19 cellular contexts compared by ENCODE assay signal in the genomic region with DNA sequence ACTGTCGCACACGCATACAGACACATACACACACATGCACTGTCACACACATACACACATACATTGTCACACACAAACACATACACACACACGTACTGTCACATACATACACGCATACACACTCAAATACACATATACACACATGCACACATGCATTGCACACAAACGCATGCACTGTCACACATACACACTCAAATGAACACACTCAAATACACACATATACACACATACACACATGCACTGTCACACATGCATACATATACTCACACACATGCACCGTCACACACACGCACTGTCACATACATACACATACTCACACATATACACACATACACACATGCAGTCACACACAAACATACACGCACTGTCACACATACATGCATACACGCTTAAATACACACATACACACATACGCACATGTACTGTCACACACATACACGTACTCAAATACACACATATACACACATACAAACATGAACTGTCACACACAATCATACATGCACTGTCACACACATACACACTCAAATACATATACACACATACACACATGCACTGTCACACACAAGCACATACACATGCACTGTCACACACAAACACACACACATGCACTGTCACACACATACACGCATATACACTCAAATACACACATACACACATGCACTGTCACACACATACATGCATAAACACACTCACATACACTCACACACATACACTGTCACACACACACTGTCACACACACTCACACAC.
DNase-seq lines count a peak whose midpoint lies in the region; ATAC-seq, FAIRE-seq and TF ChIP-seq lines count a peak whose summit lies in the region.
"Had no signal": no experiment of that assay in that cellular context is flagged by ENCODE, and none has a peak within 500 bp of the region (broad histone marks: within the 10 kb centered on the region; RNA-seq: fewer than 3 reads in every experiment).

No MANE protein-coding gene starts in this region.

- H2BK120ac ChIP-seq in mesendoderm (ENCODE audit: low read depth, low read length): no peak overlapping the region

- H3K9me3 ChIP-seq in HepG2 (ENCODE audit: low read length) (no peaks in the 10 kb centered on the region), right lobe of liver (no peaks in the 10 kb centered on the region), GM12878 (replicated peaks; ENCODE audit: control insufficient read depth, insufficient read depth, low read length) (no peaks in the 10 kb centered on the region)
- H3K9me3 ChIP-seq: BLaER1, HAP-1 had no signal

- TF ChIP-seq POLR2A in HepG2 (IDR thresholded peaks at IDR 0.05; ENCODE audit: insufficient read depth in 1 of 2, low read depth in 2 of 2, low read length in 2 of 2) (no peak), right lobe of liver (IDR thresholded peaks at IDR 0.05) (no peak), GM12878 (IDR thresholded peaks at IDR 0.05; ENCODE audit: low read depth, low read length) (no peak)

- POLR2A ChIA-PET in HepG2 (lab: Yijun Ruan, JAX) (no interaction called here), GM12878 (lab: Charles Lee) (no interaction called here)

- H3K27me3 ChIP-seq in HepG2 (ENCODE audit: control insufficient read depth in 1 of 2, insufficient read depth in 2 of 2, low read length in 2 of 2) (no peaks in the 10 kb centered on the region), right lobe of liver (no peaks in the 10 kb centered on the region), GM12878 (replicated peaks in 1 of 2; ENCODE audit: control insufficient read depth in 2 of 2, insufficient read depth in 2 of 2, low read length in 1 of 2) (no peaks in the 10 kb centered on the region), mesendoderm (ENCODE audit: insufficient read depth, low read length, poor library complexity) (no peaks in the 10 kb centered on the region)
- H3K27me3 ChIP-seq: BLaER1 had no signal

- no peaks in the 10 kb centered on the region for H3K36me3 ChIP-seq in HepG2 (replicated peaks in 1 of 2; ENCODE audit: control insufficient read depth in 1 of 2, insufficient read depth in 2 of 2, low read length in 2 of 2)
- H3K36me3 ChIP-seq in right lobe of liver: no peaks in the 10 kb centered on the region
- H3K36me3 ChIP-seq in GM12878 (ENCODE audit: control insufficient read depth in 2 of 2, insufficient read depth in 2 of 2, low read length in 1 of 2): no peaks in the 10 kb centered on the region
- no peaks in the 10 kb centered on the region for H3K36me3 ChIP-seq in mesendoderm (ENCODE audit: control insufficient read depth, insufficient read depth, low read length)
- H3K36me3 ChIP-seq: BLaER1, HAP-1 had no signal

- no peak for DNase-seq in HepG2 (ENCODE audit: low spot score)
- DNase-seq in right lobe of liver: no peak
- DNase-seq in GM12878 (ENCODE audit: low read depth, low spot score): no peak
- no peak for DNase-seq in mesendoderm
- DNase-seq in urothelium cell line (ENCODE audit: low spot score): no peak
- no peak for DNase-seq in activated CD4-positive, alpha-beta T cell treated with anti-CD3 and anti-CD28 coated beads, Interleukin-2, amount 10 ng/mL, durations not matched to agents 24 days and 14 days
- DNase-seq: Calu3; CD8-positive, alpha-beta T cell; DMS79 treated with DMSO at 0.1 percent for 48 hours; GF-D8; HFFc6 had no signal

- no peak overlapping the region for H2BK15ac ChIP-seq in mesendoderm (replicated peaks; ENCODE audit: low read depth)

- H3K4me3 Mint-ChIP-seq in activated CD4-positive, alpha-beta T cell treated with anti-CD3 and anti-CD28 coated beads, Interleukin-2, amount 10 ng/mL, durations not matched to agents 24 days and 14 days: no peak overlapping the region
- H3K4me3 Mint-ChIP-seq: CD14-positive monocyte; CD8-positive, alpha-beta T cell; HFFc6 had no signal

- no peak overlapping the region for H3K4me3 ChIP-seq in HepG2 (replicated peaks in 1 of 3; ENCODE audit: insufficient read depth in 1 of 3, low read depth in 2 of 3, low read length in 3 of 3)
- no peak overlapping the region for H3K4me3 ChIP-seq in right lobe of liver
- no peak overlapping the region for H3K4me3 ChIP-seq in GM12878
- no peak overlapping the region for H3K4me3 ChIP-seq in mesendoderm (ENCODE audit: low read length)
- H3K4me3 ChIP-seq: BLaER1, HAP-1, K562 had no signal

- ATAC-seq in HepG2 (no peak), right lobe of liver (no peak), GM12878 (no peak), HG03025 (IDR thresholded peaks at IDR 0.05; ENCODE audit: low FRiP score, unreplicated experiment) (no peak), HG03045 (IDR thresholded peaks at IDR 0.05; ENCODE audit: unreplicated experiment) (no peak)
- ATAC-seq: CD8-positive, alpha-beta T cell; K562 had no signal

- H3K4me1 Mint-ChIP-seq in activated CD4-positive, alpha-beta T cell treated with anti-CD3 and anti-CD28 coated beads, Interleukin-2, amount 10 ng/mL, durations not matched to agents 24 days and 14 days: no peaks in the 10 kb centered on the region
- H3K4me1 Mint-ChIP-seq: CD14-positive monocyte had no signal

- H4K20me1 ChIP-seq in HepG2 (ENCODE audit: insufficient read depth, low read length) (no peaks in the 10 kb centered on the region), GM12878 (ENCODE audit: control insufficient read depth, insufficient read depth) (no peaks in the 10 kb centered on the region)
- H4K20me1 ChIP-seq: BLaER1 had no signal

- H3K4me2 ChIP-seq in HepG2 (ENCODE audit: low read depth, low read length) (no peak overlapping the region), GM12878 (ENCODE audit: control insufficient read depth, insufficient read depth) (no peak overlapping the region), mesendoderm (ENCODE audit: low read length) (no peak overlapping the region)
- H3K4me2 ChIP-seq: BLaER1 had no signal

- TF ChIP-seq RAD21 in HepG2 (CRISPR knock-in tag; IDR thresholded peaks at IDR 0.05): no peak
- TF ChIP-seq RAD21 in GM12878 (IDR thresholded peaks at IDR 0.05; ENCODE audit: insufficient read depth, low read depth, low read length): no peak

- no peak overlapping the region for H3K23ac ChIP-seq in mesendoderm (ENCODE audit: low read length)

- no peak overlapping the region for H4K5ac ChIP-seq in mesendoderm (ENCODE audit: low read length)

- RAD21 ChIA-PET in GM12878 (lab: Charles Lee; ENCODE audit: unreplicated experiment): no interaction called here

- H3K4ac ChIP-seq in mesendoderm (ENCODE audit: low read depth, low read length): no peak overlapping the region

- no peak overlapping the region for H2BK5ac ChIP-seq in mesendoderm (ENCODE audit: low read length)

- no peak for TF ChIP-seq CTCF in HepG2 (CRISPR knock-in tag; IDR thresholded peaks at IDR 0.05)
- no peak for TF ChIP-seq CTCF in right lobe of liver (IDR thresholded peaks at IDR 0.05)
- TF ChIP-seq CTCF in GM12878 (IDR thresholded peaks at IDR 0.05 in 2 of 3, conservative IDR thresholded peaks at IDR 0.05 in 1 of 3; ENCODE audit: control insufficient read depth in 2 of 3, extremely low read depth in 1 of 3, insufficient read depth in 1 of 3, low read depth in 3 of 3, low read length in 3 of 3): no peak

- peak overlapping the region; percentile 53 for H2AK5ac ChIP-seq in mesendoderm (ENCODE audit: low read length)

- BruUV-seq in HepG2 (replicated peaks; lab: Mats Ljungman, UMichigan) (no TSS peak), GM12878 (replicated peaks; lab: Mats Ljungman, UMichigan) (no TSS peak)

- H3K18ac ChIP-seq in mesendoderm (ENCODE audit: low read length): no peak overlapping the region

- H3K79me1 ChIP-seq in mesendoderm (ENCODE audit: low read length): no peaks in the 10 kb centered on the region

- no peak overlapping the region for H3K9ac ChIP-seq in HepG2 (ENCODE audit: insufficient read depth, low read depth, low read length)
- no peak overlapping the region for H3K9ac ChIP-seq in GM12878 (ENCODE audit: control insufficient read depth, insufficient read depth, low read length)
- no peak overlapping the region for H3K9ac ChIP-seq in mesendoderm (ENCODE audit: low read length)
- H3K9ac ChIP-seq: BLaER1 had no signal

- no peak overlapping the region for H3K27ac Mint-ChIP-seq in activated CD4-positive, alpha-beta T cell treated with anti-CD3 and anti-CD28 coated beads, Interleukin-2, amount 10 ng/mL, durations not matched to agents 24 days and 14 days
- H3K27ac Mint-ChIP-seq: CD14-positive monocyte; CD8-positive, alpha-beta T cell; HFFc6 had no signal

- no peak overlapping the region for H3K27ac ChIP-seq in HepG2 (ENCODE audit: extremely low read length, insufficient read depth, low read length)
- no peak overlapping the region for H3K27ac ChIP-seq in right lobe of liver
- no peak overlapping the region for H3K27ac ChIP-seq in GM12878 (ENCODE audit: control insufficient read depth, insufficient read depth)
- no peak overlapping the region for H3K27ac ChIP-seq in mesendoderm (ENCODE audit: low read depth, low read length)
- H3K27ac ChIP-seq: 22Rv1, BLaER1 had no signal

- FAIRE-seq in HepG2 (lab: Jason Lieb, UNC): peak; percentile 44
- FAIRE-seq in GM12878 (lab: Jason Lieb, UNC): peak; percentile 86
- peak; percentile 97 for FAIRE-seq in urothelium cell line (lab: Jason Lieb, UNC)
- FAIRE-seq: GM19239, K562 had no signal

- intact Hi-C loops in HepG2 (cut with micrococcal nuclease; ENCODE audit: unreplicated experiment) (no loop called here), right lobe of liver (cut with DNase I) (no loop called here), GM12878 (cut with micrococcal nuclease; ENCODE audit: unreplicated experiment) (no loop called here)
- intact Hi-C loops in activated CD4-positive, alpha-beta T cell treated with anti-CD3 and anti-CD28 coated beads, Interleukin-2, amount 10 ng/mL, durations not matched to agents 24 days and 14 days (cut with micrococcal nuclease): no loop called here

- in situ Hi-C loops in HepG2 (cut with HindIII; ENCODE audit: extremely low pct_ligation_motif_present, low pct_unique_long_range_greater_than_20kb) (no loop called here), GM12878 (cut with MboI) (no loop called here)

- no peaks in the 10 kb centered on the region for H3K27me3 Mint-ChIP-seq in activated CD4-positive, alpha-beta T cell treated with anti-CD3 and anti-CD28 coated beads, Interleukin-2, amount 10 ng/mL, durations not matched to agents 24 days and 14 days

- H3K79me2 ChIP-seq in HepG2 (ENCODE audit: insufficient read depth, low read length) (no peaks in the 10 kb centered on the region), GM12878 (ENCODE audit: control insufficient read depth, insufficient read depth, low read length) (no peaks in the 10 kb centered on the region), mesendoderm (ENCODE audit: control insufficient read depth, insufficient read depth, low read length) (no peaks in the 10 kb centered on the region)

- H2AFZ ChIP-seq in HepG2 (ENCODE audit: low read length) (no peak overlapping the region), GM12878 (ENCODE audit: control insufficient read depth, low read depth, low read length) (no peak overlapping the region)

- CTCF ChIA-PET in HepG2 (lab: Yijun Ruan, JAX; ENCODE audit: low intra/inter-chr PET ratio, low total read pairs): no interaction called here
- CTCF ChIA-PET in GM12878 (lab: Yijun Ruan, JAX): no interaction called here

- WGBS in HepG2 (ENCODE audit: low lambda C conversion rate): 55% methylated on average over 12 of the region's 12 CpGs
- 86% methylated on average over 11 of the region's 12 CpGs for WGBS in right lobe of liver (ENCODE audit: insufficient coverage, low coverage, low lambda C conversion rate, missing lambda C conversion rate)
- WGBS in GM12878 (ENCODE audit: insufficient coverage, insufficient replicate concordance, low lambda C conversion rate, missing lambda C conversion rate): 74% methylated on average over 12 of the region's 12 CpGs
- WGBS in mesendoderm (ENCODE audit: extremely low coverage, insufficient coverage, low lambda C conversion rate): 100% methylated on average over 3 of the region's 12 CpGs

- H3K56ac ChIP-seq in mesendoderm (ENCODE audit: low read length): no peak overlapping the region

- TF ChIP-seq EP300 in HepG2 (IDR thresholded peaks at IDR 0.05; ENCODE audit: low read depth in 2 of 2, low read length in 2 of 2) (no peak), HepG2 (CRISPR knock-in tag; IDR thresholded peaks at IDR 0.05; ENCODE audit: borderline replicate concordance) (no peak), GM12878 (IDR thresholded peaks at IDR 0.05; ENCODE audit: borderline replicate concordance in 1 of 2, control insufficient read depth in 1 of 2, low read depth in 2 of 2, low read length in 2 of 2) (no peak)

- SMC1A ChIA-PET in GM12878 (lab: Charles Lee; ENCODE audit: uncharacterized antibody, unreplicated experiment): interaction anchor here (0.6 to 1.0 kb wide), 2 partner anchors 10 to 13 kb away, joined by 3 read pairs; no protein-coding TSS in a partner anchor

- H3K9me3 Mint-ChIP-seq in activated CD4-positive, alpha-beta T cell treated with anti-CD3 and anti-CD28 coated beads, Interleukin-2, amount 10 ng/mL, durations not matched to agents 24 days and 14 days: no peaks in the 10 kb centered on the region

- no peak overlapping the region for H4K8ac ChIP-seq in mesendoderm (ENCODE audit: low read depth, low read length)

- H3K36me3 Mint-ChIP-seq in activated CD4-positive, alpha-beta T cell treated with anti-CD3 and anti-CD28 coated beads, Interleukin-2, amount 10 ng/mL, durations not matched to agents 24 days and 14 days (ENCODE audit: low read depth): no peaks in the 10 kb centered on the region
- H3K36me3 Mint-ChIP-seq: CD14-positive monocyte; CD8-positive, alpha-beta T cell had no signal

- H3K4me1 ChIP-seq in HepG2 (ENCODE audit: insufficient read depth, low read length) (no peaks in the 10 kb centered on the region), right lobe of liver (no peaks in the 10 kb centered on the region), GM12878 (ENCODE audit: control insufficient read depth, insufficient read depth, low read length) (no peaks in the 10 kb centered on the region), mesendoderm (ENCODE audit: control insufficient read depth, low read depth, low read length) (no peaks in the 10 kb centered on the region)
- H3K4me1 ChIP-seq: BLaER1 had no signal

Comparison
In these comparisons a context has a peak if more than half of its experiments do, and no peak if none do; other contexts are left out.
1. Of the 75 proteins assayed by ChIP-seq in both HepG2 and GM12878: peak only in HepG2: DPF2, IKZF1, JUND, NBN and ZNF207; only in GM12878: BCL3 and FOXK2; in both: none; in neither: 66; mixed calls (peak in some experiments, not most) for 2.